28 cellular contexts compared by ENCODE assay signal in the genomic region with DNA sequence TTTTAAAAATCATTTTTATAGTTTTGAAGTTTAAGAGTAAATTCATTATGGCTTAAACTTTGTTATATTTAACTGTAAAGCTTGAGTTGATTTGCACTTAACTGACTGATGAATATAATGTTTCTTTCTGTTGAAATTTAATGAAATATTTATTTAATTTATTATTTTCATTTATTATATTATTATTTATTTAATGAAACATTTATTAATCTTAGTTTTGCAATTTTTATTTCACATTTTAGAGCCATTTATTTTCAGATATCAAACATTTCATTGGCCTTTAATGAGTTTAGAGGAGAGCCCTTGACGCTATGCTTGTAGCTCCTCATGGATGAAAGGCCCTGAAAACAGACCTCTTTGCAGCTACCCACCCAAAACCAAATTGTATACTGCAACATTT.
"Had no signal": no experiment of that assay in that cellular context is flagged by ENCODE, and none has a peak within 500 bp of the region (broad histone marks: within the 10 kb centered on the region; RNA-seq: fewer than 3 reads in every experiment).

No MANE protein-coding gene starts in this region.

- H3K27ac Mint-ChIP-seq: immature natural killer cell; mesothelial cell of epicardium; naive B cell; natural killer cell; nephron progenitor cell; stimulated activated naive B cell treated with anti-CD40 and anti-IgM and Interleukin-4, amounts not matched to agents 10 μg/mL and 1 μg/mL and 100 μg/mL, for 72 hours had no signal

- DNase-seq: hypothalamus; immature natural killer cell; left ventricle myocardium inferior; naive B cell; natural killer cell; nephron progenitor cell; ovary; posterior cingulate gyrus; retina; right cardiac atrium; stimulated activated CD4-positive, alpha-beta T cell treated with anti-CD3 and anti-CD28 coated beads, Interleukin-12 subunit alpha, Interleukin-12 subunit beta, amount 100 ng/mL, for 4 hours; stimulated activated CD4-positive, alpha-beta T cell treated with anti-CD3 and anti-CD28 coated beads, Interleukin-15, amount 100 ng/mL, for 24 hours; stimulated activated CD4-positive, alpha-beta T cell treated with anti-CD3 and anti-CD28 coated beads, Interleukin-2, amount 100 ng/mL, for 24 hours; stimulated activated CD4-positive, alpha-beta T cell treated with anti-CD3 and anti-CD28 coated beads, Interleukin-4, amount 100 ng/mL, for 1 hour; stimulated activated naive B cell treated with anti-CD40 and anti-IgM and Interleukin-4, amounts not matched to agents 10 μg/mL and 1 μg/mL and 100 μg/mL, for 72 hours; stimulated activated naive CD8-positive, alpha-beta T cell treated with anti-CD3 and anti-CD28 coated beads, Interleukin-15, Interleukin-2, amounts not matched to agents 100 U/mL and 50 U/mL, for 24 hours; stomach; testis; thyroid gland; transverse colon; upper lobe of left lung had no signal

- H3K9me3 ChIP-seq: left ventricle myocardium inferior, ovary, prostate gland, stomach, testis, thyroid gland, transverse colon, upper lobe of left lung, vagina had no signal

- H3K27me3 Mint-ChIP-seq: stimulated activated naive B cell treated with anti-CD40 and anti-IgM and Interleukin-4, amounts not matched to agents 10 μg/mL and 1 μg/mL and 100 μg/mL, for 72 hours had no signal

- H3K36me3 ChIP-seq: left ventricle myocardium inferior, ovary, prostate gland, stomach, thyroid gland, transverse colon, upper lobe of left lung, vagina had no signal

- H3K4me3 Mint-ChIP-seq: immature natural killer cell; mesothelial cell of epicardium; naive B cell; natural killer cell; nephron progenitor cell; stimulated activated naive B cell treated with anti-CD40 and anti-IgM and Interleukin-4, amounts not matched to agents 10 μg/mL and 1 μg/mL and 100 μg/mL, for 72 hours had no signal

- H3K4me1 ChIP-seq: left ventricle myocardium inferior, prostate gland, stomach, testis, thyroid gland, transverse colon, upper lobe of left lung, vagina had no signal

- H3K4me1 Mint-ChIP-seq: immature natural killer cell; naive B cell; natural killer cell; stimulated activated naive B cell treated with anti-CD40 and anti-IgM and Interleukin-4, amounts not matched to agents 10 μg/mL and 1 μg/mL and 100 μg/mL, for 72 hours had no signal

- ATAC-seq: natural killer cell; right cardiac atrium; sciatic nerve; stimulated activated naive B cell treated with anti-CD40 and anti-IgM and Interleukin-4, amounts not matched to agents 10 μg/mL and 1 μg/mL and 100 μg/mL, for 72 hours; stimulated activated naive CD8-positive, alpha-beta T cell treated with anti-CD3 and anti-CD28 coated beads, Interleukin-15, Interleukin-2, amounts not matched to agents 100 U/mL and 50 U/mL, for 24 hours had no signal

- FAIRE-seq: islet of Langerhans had no signal

- H3K36me3 Mint-ChIP-seq: immature natural killer cell; mesothelial cell of epicardium; naive B cell; natural killer cell; stimulated activated naive B cell treated with anti-CD40 and anti-IgM and Interleukin-4, amounts not matched to agents 10 μg/mL and 1 μg/mL and 100 μg/mL, for 72 hours had no signal

- H3K27ac ChIP-seq: left ventricle myocardium inferior, ovary, prostate gland, skin epidermis, stomach, testis, thyroid gland, transverse colon, upper lobe of left lung, vagina had no signal

- H3K9me3 Mint-ChIP-seq: immature natural killer cell; mesothelial cell of epicardium; natural killer cell; stimulated activated naive B cell treated with anti-CD40 and anti-IgM and Interleukin-4, amounts not matched to agents 10 μg/mL and 1 μg/mL and 100 μg/mL, for 72 hours had no signal

- H3K4me3 ChIP-seq: left ventricle myocardium inferior, lung, ovary, prostate gland, skin epidermis, stomach, testis, thyroid gland, transverse colon, upper lobe of left lung, vagina had no signal
